ENCODE assay signal across 29 cellular contexts in the genomic region with DNA sequence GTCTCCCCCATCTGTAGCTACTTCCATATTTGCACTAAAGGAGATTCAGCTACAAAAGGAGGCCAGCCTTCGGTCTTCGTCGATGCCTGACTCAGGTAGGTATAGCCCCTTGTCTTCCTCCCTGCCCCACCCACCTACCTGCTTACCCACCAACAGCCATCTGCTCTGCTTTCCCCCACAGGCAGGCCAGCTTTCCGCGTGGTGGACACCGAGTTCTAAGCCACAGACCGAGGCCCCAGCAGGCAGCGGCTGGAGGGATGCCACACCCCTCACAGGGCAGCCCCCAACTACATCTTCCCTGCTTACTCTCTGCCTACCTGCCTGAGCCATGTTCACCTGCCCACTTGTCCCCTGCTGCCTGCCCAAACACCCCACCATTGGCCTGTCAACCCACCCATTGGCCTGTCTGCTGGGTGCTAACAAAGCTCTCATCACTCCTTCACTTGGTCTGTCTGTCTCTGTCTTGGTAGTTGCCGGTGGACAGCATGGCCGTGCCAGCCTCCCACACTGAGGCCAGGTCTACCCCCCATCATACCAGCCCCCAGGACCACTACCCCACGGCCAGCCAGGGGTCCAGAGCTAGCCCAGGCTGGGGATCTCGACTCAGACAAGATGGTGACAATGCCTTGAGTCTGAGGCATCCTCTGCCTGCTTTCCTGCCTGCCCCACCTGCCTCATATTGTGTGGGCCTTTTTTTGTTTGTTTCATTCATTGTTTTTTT.
"Had no signal": no experiment of that assay in that cellular context is flagged by ENCODE, and none has a peak within 500 bp of the region (broad histone marks: within the 10 kb centered on the region; RNA-seq: fewer than 3 reads in every experiment).

No MANE protein-coding gene starts in this region.

- H3K9me3 ChIP-seq: esophagus muscularis mucosa, heart left ventricle, left lung, lower lobe of right lung, mucosa of descending colon, pancreas, prostate gland, suprapubic skin, tibial artery had no signal

- H3K27ac Mint-ChIP-seq: activated CD4-positive, alpha-beta memory T cell treated with anti-CD3 and anti-CD28 coated beads, Interleukin-2, amount 10 ng/mL, durations not matched to agents 7 days and 5 days; activated naive CD4-positive, alpha-beta T cell treated with anti-CD3 and anti-CD28 coated beads, Interleukin-2, amount 10 ng/mL, durations not matched to agents 7 days and 5 days; activated naive CD8-positive, alpha-beta T cell treated with anti-CD3 and anti-CD28 coated beads, Interleukin-2, amount 10 ng/mL, durations not matched to agents 7 days and 5 days; dendritic cell treated with granulocyte-macrophage colony-stimulating factor and Interleukin-4, amounts not matched to agents 40 ng/mL and 50 ng/mL, for 4 days; endodermal cell; natural killer cell treated with Interleukin-12 subunit alpha and Interleukin-12 subunit beta and Interleukin-15 and Interleukin-18, amount 100 ng/mL, for 72 hours had no signal

- H3K9me3 Mint-ChIP-seq: activated CD4-positive, alpha-beta memory T cell treated with anti-CD3 and anti-CD28 coated beads, Interleukin-2, amount 10 ng/mL, durations not matched to agents 7 days and 5 days; activated naive CD4-positive, alpha-beta T cell treated with anti-CD3 and anti-CD28 coated beads, Interleukin-2, amount 10 ng/mL, durations not matched to agents 7 days and 5 days; activated naive CD8-positive, alpha-beta T cell treated with anti-CD3 and anti-CD28 coated beads, Interleukin-2, amount 10 ng/mL, durations not matched to agents 7 days and 5 days; dendritic cell treated with granulocyte-macrophage colony-stimulating factor and Interleukin-4, amounts not matched to agents 40 ng/mL and 50 ng/mL, for 4 days; endodermal cell; natural killer cell treated with Interleukin-12 subunit alpha and Interleukin-12 subunit beta and Interleukin-15 and Interleukin-18, amount 100 ng/mL, for 72 hours had no signal

- DNase-seq: activated CD4-positive, alpha-beta memory T cell treated with anti-CD3 and anti-CD28 coated beads, Interleukin-2, amount 10 ng/mL, durations not matched to agents 7 days and 5 days; activated CD4-positive, alpha-beta T cell treated with anti-CD3 and anti-CD28 coated beads for 48 hours; activated CD8-positive, alpha-beta memory T cell treated with anti-CD3 and anti-CD28 coated beads, Interleukin-2, amount 50 U/mL, for 48 hours; activated effector memory CD4-positive, alpha-beta T cell treated with Interleukin-2 at 50 U/mL for 16 hours; activated naive CD4-positive, alpha-beta T cell treated with anti-CD3 and anti-CD28 coated beads, Interleukin-2, amount 10 ng/mL, durations not matched to agents 7 days and 5 days; activated naive CD8-positive, alpha-beta T cell treated with anti-CD3 and anti-CD28 coated beads, Interleukin-2, amount 10 ng/mL, durations not matched to agents 7 days and 5 days; central memory CD4-positive, alpha-beta T cell; endodermal cell; foreskin keratinocyte; heart left ventricle; kidney glomerular epithelial cell; left lung; lower lobe of right lung; mesenchymal stem cell; mucosa of descending colon; retina; stimulated activated CD4-positive, alpha-beta T cell treated with anti-CD3 and anti-CD28 coated beads, Interleukin-15, amount 100 ng/mL, for 24 hours; stimulated activated CD4-positive, alpha-beta T cell treated with anti-CD3 and anti-CD28 coated beads, Interleukin-2, amount 100 ng/mL, for 24 hours; stimulated activated naive CD4-positive, alpha-beta T cell; T1000; tibial artery; WERI-Rb-1 had no signal

- H3K27ac ChIP-seq: esophagus muscularis mucosa, foreskin keratinocyte, heart left ventricle, left lung, lower lobe of right lung, pancreas, prostate gland, suprapubic skin, tibial artery, WERI-Rb-1 had no signal

- H3K27me3 Mint-ChIP-seq: activated CD4-positive, alpha-beta memory T cell treated with anti-CD3 and anti-CD28 coated beads, Interleukin-2, amount 10 ng/mL, durations not matched to agents 7 days and 5 days; activated naive CD4-positive, alpha-beta T cell treated with anti-CD3 and anti-CD28 coated beads, Interleukin-2, amount 10 ng/mL, durations not matched to agents 7 days and 5 days; activated naive CD8-positive, alpha-beta T cell treated with anti-CD3 and anti-CD28 coated beads, Interleukin-2, amount 10 ng/mL, durations not matched to agents 7 days and 5 days; dendritic cell treated with granulocyte-macrophage colony-stimulating factor and Interleukin-4, amounts not matched to agents 40 ng/mL and 50 ng/mL, for 4 days; natural killer cell treated with Interleukin-12 subunit alpha and Interleukin-12 subunit beta and Interleukin-15 and Interleukin-18, amount 100 ng/mL, for 72 hours had no signal

- H3K4me3 ChIP-seq: esophagus muscularis mucosa, heart left ventricle, left lung, lower lobe of right lung, mucosa of descending colon, pancreas, prostate gland, smooth muscle cell, suprapubic skin, tibial artery had no signal

- H3K4me3 Mint-ChIP-seq: activated CD4-positive, alpha-beta memory T cell treated with anti-CD3 and anti-CD28 coated beads, Interleukin-2, amount 10 ng/mL, durations not matched to agents 7 days and 5 days; activated naive CD4-positive, alpha-beta T cell treated with anti-CD3 and anti-CD28 coated beads, Interleukin-2, amount 10 ng/mL, durations not matched to agents 7 days and 5 days; activated naive CD8-positive, alpha-beta T cell treated with anti-CD3 and anti-CD28 coated beads, Interleukin-2, amount 10 ng/mL, durations not matched to agents 7 days and 5 days; dendritic cell treated with granulocyte-macrophage colony-stimulating factor and Interleukin-4, amounts not matched to agents 40 ng/mL and 50 ng/mL, for 4 days; endodermal cell; natural killer cell treated with Interleukin-12 subunit alpha and Interleukin-12 subunit beta and Interleukin-15 and Interleukin-18, amount 100 ng/mL, for 72 hours had no signal

- H3K36me3 Mint-ChIP-seq: natural killer cell treated with Interleukin-12 subunit alpha and Interleukin-12 subunit beta and Interleukin-15 and Interleukin-18, amount 100 ng/mL, for 72 hours had no signal

- H3K4me2 ChIP-seq: smooth muscle cell had no signal

- H3K4me1 ChIP-seq: foreskin keratinocyte, left lung, pancreas, prostate gland had no signal

- H3K4me1 Mint-ChIP-seq: endodermal cell had no signal

- H3K36me3 ChIP-seq: prostate gland had no signal

- H3K27me3 ChIP-seq: esophagus muscularis mucosa, foreskin keratinocyte, left lung, suprapubic skin, tibial artery had no signal
